Comparison of ENCODE assay signal across 12 cellular contexts in genomic region chr9:131475956-131476776, GRCh38. TPM values are rescaled to one million over a fixed set of nuclear protein-coding genes. Genes with fewer than 3 reads are reported as not detected.
DNase-seq lines count a peak whose midpoint lies in the region; ATAC-seq, FAIRE-seq and TF ChIP-seq lines count a peak whose summit lies in the region.
"Had no signal": no experiment of that assay in that cellular context is flagged by ENCODE, and none has a peak within 500 bp of the region (broad histone marks: within the 10 kb centered on the region; RNA-seq: fewer than 3 reads in every experiment).

No MANE protein-coding gene starts in this region.

- ATAC-seq in IMR-90 (ENCODE audit: low read depth): no peak
- ATAC-seq in HepG2: peak; percentile 54
- no peak for ATAC-seq in HG03432 (IDR thresholded peaks at IDR 0.05; ENCODE audit: unreplicated experiment)
- no peak for ATAC-seq in HG03175 (IDR thresholded peaks at IDR 0.05; ENCODE audit: unreplicated experiment)

- CTCF ChIA-PET in IMR-90 (lab: Yijun Ruan, JAX) (no interaction called here), HepG2 (lab: Yijun Ruan, JAX; ENCODE audit: low intra/inter-chr PET ratio, low total read pairs) (no interaction called here)

- no peak overlapping the region for H2BK15ac ChIP-seq in IMR-90 (ENCODE audit: low read depth, low read length)

- H3K27me3 ChIP-seq in IMR-90 (ENCODE audit: control insufficient read depth, insufficient read depth, low read length) (no peaks in the 10 kb centered on the region), HepG2 (ENCODE audit: control insufficient read depth in 1 of 2, insufficient read depth in 2 of 2, low read length in 2 of 2) (no peaks in the 10 kb centered on the region)

- no peak overlapping the region for H3K23ac ChIP-seq in IMR-90 (ENCODE audit: low read depth, low read length)

- H2BK20ac ChIP-seq in IMR-90 (ENCODE audit: low read depth, low read length): no peak overlapping the region

- H2BK120ac ChIP-seq in IMR-90 (ENCODE audit: low read depth, low read length): no peak overlapping the region

- 91% methylated on average over 22 of the region's 40 CpGs; no CpG with 5 or more reads in 1 of the 2 experiments for WGBS in IMR-90 (ENCODE audit: extremely low coverage in 2 of 2, insufficient read length in 1 of 2), 2 experiments
- 95% methylated on average over 27 of the region's 40 CpGs for WGBS in HepG2 (ENCODE audit: low lambda C conversion rate)

- no peak overlapping the region for H3K9ac ChIP-seq in IMR-90 (ENCODE audit: low read depth, low read length)
- H3K9ac ChIP-seq in HepG2 (ENCODE audit: insufficient read depth, low read depth, low read length): no peak overlapping the region

- no peak overlapping the region for H2AK9ac ChIP-seq in IMR-90 (replicated peaks; ENCODE audit: low read depth, low read length, poor library complexity)

- no peak overlapping the region for H3K56ac ChIP-seq in IMR-90 (ENCODE audit: extremely low read depth, insufficient read depth, low read length)

- no peak overlapping the region for H3K4me3 ChIP-seq in AG10803 (ENCODE audit: low read length)
- no peak overlapping the region for H3K4me3 ChIP-seq in IMR-90 (ENCODE audit: insufficient read depth, low read depth, low read length)
- H3K4me3 ChIP-seq in HepG2 (replicated peaks in 1 of 3; ENCODE audit: insufficient read depth in 1 of 3, low read depth in 2 of 3, low read length in 3 of 3): no peak overlapping the region

- no peak overlapping the region for H4K91ac ChIP-seq in IMR-90 (ENCODE audit: insufficient read depth, low read depth, low read length)

- H3K36me3 ChIP-seq in IMR-90 (ENCODE audit: control insufficient read depth, insufficient read depth, low read length): peaks cover 78% of the 10 kb centered on the region
- peaks cover 55 to 90% of the 10 kb centered on the region in 2 experiments for H3K36me3 ChIP-seq in HepG2 (replicated peaks in 1 of 2; ENCODE audit: control insufficient read depth in 1 of 2, insufficient read depth in 2 of 2, low read length in 2 of 2)

- H3K9me1 ChIP-seq in IMR-90 (ENCODE audit: insufficient read depth, low read length): no peaks in the 10 kb centered on the region

- POLR2A ChIA-PET in IMR-90 (lab: Charles Lee; ENCODE audit: unreplicated experiment) (no interaction called here), HepG2 (lab: Yijun Ruan, JAX) (no interaction called here)

- H3K9me3 ChIP-seq in IMR-90 (ENCODE audit: control insufficient read depth, insufficient read depth, low read length) (no peaks in the 10 kb centered on the region), HepG2 (ENCODE audit: low read length) (no peaks in the 10 kb centered on the region)

- no peak overlapping the region for H3K27ac ChIP-seq in IMR-90 (ENCODE audit: insufficient read depth, low read length)
- no peak overlapping the region for H3K27ac ChIP-seq in HepG2 (ENCODE audit: extremely low read length, insufficient read depth, low read length)
- H3K27ac ChIP-seq: HL-60 had no signal

- H4K5ac ChIP-seq in IMR-90 (ENCODE audit: low read depth, low read length): no peak overlapping the region

- no peak for FAIRE-seq in HepG2 (lab: Jason Lieb, UNC)

- DNase-seq in AG10803 (ENCODE audit: low read depth) (no peak), IMR-90 (no peak), cerebellum (ENCODE audit: low spot score) (peak; percentile 66), HepG2 (ENCODE audit: low spot score) (no peak), NCI-H2107 (lab: John Stamatoyannopoulos, UW) (no peak), HCEC 1CT (no peak)
- DNase-seq: COR-L47, hippocampal formation, NCI-H446 had no signal

- TF ChIP-seq RAD21 in IMR-90 (IDR thresholded peaks at IDR 0.05; ENCODE audit: low read length) (0 out of 2 replicates have a peak, but pooled peaks have one; percentile 15), HepG2 (CRISPR knock-in tag; IDR thresholded peaks at IDR 0.05) (no peak)

- H4K20me1 ChIP-seq in IMR-90 (ENCODE audit: insufficient read depth, low read length): peaks cover 64% of the 10 kb centered on the region
- H4K20me1 ChIP-seq in HepG2 (ENCODE audit: insufficient read depth, low read length): peaks cover 39% of the 10 kb centered on the region

- H2BK5ac ChIP-seq in IMR-90 (ENCODE audit: low read depth, low read length, poor library complexity, severe bottlenecking): no peak overlapping the region

- H2AFZ ChIP-seq in IMR-90 (replicated peaks; ENCODE audit: low read length, poor library complexity): no peak overlapping the region
- no peak overlapping the region for H2AFZ ChIP-seq in HepG2 (ENCODE audit: low read length)

- intact Hi-C loops in IMR-90 (cut with micrococcal nuclease): loop anchor here (5.0 to 10.0 kb wide), 2 partner anchors 79 to 331 kb away; no protein-coding TSS in a partner anchor
- intact Hi-C loops in HepG2 (cut with micrococcal nuclease; ENCODE audit: unreplicated experiment): no loop called here

- H3K4me2 ChIP-seq in IMR-90 (ENCODE audit: low read depth, low read length): no peak overlapping the region
- no peak overlapping the region for H3K4me2 ChIP-seq in HepG2 (ENCODE audit: low read depth, low read length)

- no peak overlapping the region for H3K14ac ChIP-seq in IMR-90 (replicated peaks; ENCODE audit: low read depth, low read length)

- BruUV-seq in IMR-90 (replicated peaks; lab: Mats Ljungman, UMichigan) (no TSS peak), HepG2 (replicated peaks; lab: Mats Ljungman, UMichigan) (no TSS peak)

- TF ChIP-seq POLR2A in IMR-90 (IDR thresholded peaks at IDR 0.05; ENCODE audit: low read depth, low read length) (no peak), HepG2 (IDR thresholded peaks at IDR 0.05; ENCODE audit: insufficient read depth in 1 of 2, low read depth in 2 of 2, low read length in 2 of 2) (no peak)

- dilution Hi-C loops in IMR-90 (cut with HindIII; ENCODE audit: low sequenced_read_pairs, unreplicated experiment): no loop called here

- no peaks in the 10 kb centered on the region for H3K4me1 ChIP-seq in IMR-90 (ENCODE audit: control insufficient read depth, insufficient read depth, low read length)
- H3K4me1 ChIP-seq in HepG2 (ENCODE audit: insufficient read depth, low read length): peaks cover 15% of the 10 kb centered on the region

- peak; percentile 31 for TF ChIP-seq CTCF in AG10803 (conservative IDR thresholded peaks at IDR 0.05; ENCODE audit: low read length)
- peak; percentile 20; the same call in 1 of the 2 replicates for TF ChIP-seq CTCF in IMR-90 (conservative IDR thresholded peaks at IDR 0.05; ENCODE audit: low read depth, low read length)
- TF ChIP-seq CTCF in HepG2 (CRISPR knock-in tag; IDR thresholded peaks at IDR 0.05): peak; percentile 56

- in situ Hi-C loops in IMR-90 (cut with MboI; ENCODE audit: low sequenced_read_pairs) (no loop called here), HepG2 (cut with HindIII; ENCODE audit: extremely low pct_ligation_motif_present, low pct_unique_long_range_greater_than_20kb) (loop anchor here (5.0 kb wide), 1 partner anchor 109 kb away; no protein-coding TSS in a partner anchor)

- no peak overlapping the region for H3K18ac ChIP-seq in IMR-90 (ENCODE audit: low read depth, low read length)

- no peak overlapping the region for H4K8ac ChIP-seq in IMR-90 (ENCODE audit: low read depth in 2 of 2, low read length in 2 of 2)

- H3K79me1 ChIP-seq in IMR-90 (ENCODE audit: low read depth in 1 of 2, low read length in 2 of 2): peaks cover 32 to 39% of the 10 kb centered on the region in 2 experiments

- no peak for TF ChIP-seq EP300 in HepG2 (IDR thresholded peaks at IDR 0.05; ENCODE audit: low read depth in 2 of 2, low read length in 2 of 2)
- no peak for TF ChIP-seq EP300 in HepG2 (CRISPR knock-in tag; IDR thresholded peaks at IDR 0.05; ENCODE audit: borderline replicate concordance)

- no peak overlapping the region for H2AK5ac ChIP-seq in IMR-90 (ENCODE audit: low read depth, low read length)

- no peak overlapping the region for H3K4ac ChIP-seq in IMR-90 (ENCODE audit: low read depth, low read length)

- no peaks in the 10 kb centered on the region for H3K79me2 ChIP-seq in HepG2 (ENCODE audit: insufficient read depth, low read length)

RNA-seq across cellular contexts. Expression of gene POMT1, which starts 26.6 kb away (rescaled TPM):
- total RNA-seq in IMR-90 (2012; rRNA removed): 24.2 and 25.0 TPM in 2 replicates
- 34.7 and 36.5 TPM in 2 replicates for polyA plus RNA-seq in IMR-90 (2012; rRNA removed)
- 19.9 and 26.6 TPM in 2 replicates for polyA plus RNA-seq in IMR-90 (2012; cell fraction: cytosol; rRNA removed)
- polyA plus RNA-seq in IMR-90 (2012; cell fraction: nucleus; rRNA removed; ENCODE audit: low replicate concordance): 182 and 232 TPM in 2 replicates
- total RNA-seq in cerebellum: 51.0 TPM
- 6.3 and 21.6 TPM in 2 replicates for total RNA-seq in HepG2 (2016; rRNA removed; fragmentation: Illumina TruSeq; extraction: Trizol)
- 5.0 and 6.5 TPM in 2 replicates for total RNA-seq in HepG2 (2016; cell fraction: cytosol; rRNA removed; fragmentation: Illumina TruSeq; extraction: Trizol; ENCODE audit: low read depth)
- total RNA-seq in HepG2 (2016; cell fraction: insoluble cytoplasmic fraction; rRNA removed; fragmentation: Illumina TruSeq; extraction: Trizol): 5.8 and 22.8 TPM in 2 replicates
- total RNA-seq in HepG2 (2016; cell fraction: membrane; rRNA removed; fragmentation: Illumina TruSeq; extraction: Trizol): 5.6 and 5.9 TPM in 2 replicates
- total RNA-seq in HepG2 (2016; cell fraction: nucleus; rRNA removed; fragmentation: Illumina TruSeq; extraction: Trizol): 28.2 and 33.1 TPM in 2 replicates
- 22.7 and 27.1 TPM in 2 replicates for polyA plus RNA-seq in HepG2 (2011; rRNA removed)
- polyA plus RNA-seq in HepG2 (2011; cell fraction: cytosol; rRNA removed): 9.8 and 11.4 TPM in 2 replicates
- 211 and 287 TPM in 2 replicates for polyA plus RNA-seq in HepG2 (2011; cell fraction: nucleus; rRNA removed)
- 17.9 and 24.4 TPM in 2 replicates for polyA plus RNA-seq in HepG2 (2012)
- 1.9 and 2.4 TPM in 2 replicates for polyA plus RNA-seq in HepG2 (2016; cell fraction: cytosol; fragmentation: Illumina TruSeq; extraction: Trizol; ENCODE audit: low read depth)
- polyA plus RNA-seq in HepG2 (2016; cell fraction: insoluble cytoplasmic fraction; fragmentation: Illumina TruSeq; extraction: Trizol; ENCODE audit: low read depth): 5.5 and 6.3 TPM in 2 replicates
- polyA plus RNA-seq in HepG2 (2016; cell fraction: membrane; fragmentation: Illumina TruSeq; extraction: Trizol; ENCODE audit: low read depth): 2.9 and 3.8 TPM in 2 replicates
- 70.0 and 76.8 TPM in 2 replicates for polyA plus RNA-seq in HepG2 (2016; cell fraction: nucleus; fragmentation: Illumina TruSeq; extraction: Trizol; ENCODE audit: insufficient read depth, low read depth)
- 18.6 and 32.0 TPM in 2 replicates for polyA minus RNA-seq in HepG2 (2011; rRNA and poly(A)+ RNA removed; ENCODE audit: low replicate concordance)
- polyA minus RNA-seq in HepG2 (2011; cell fraction: cytosol; rRNA and poly(A)+ RNA removed): 4.6 and 4.7 TPM in 2 replicates
- polyA minus RNA-seq in HepG2 (2011; cell fraction: nucleus; rRNA and poly(A)+ RNA removed): 15.3 and 23.9 TPM in 2 replicates

RNA-seq across cellular contexts. Expression of gene UCK1, which starts 54.9 kb away (rescaled TPM):
- total RNA-seq in IMR-90 (2012; rRNA removed) (16.9 and 17.9 TPM in 2 replicates), cerebellum (14.9 TPM), HepG2 (2016; rRNA removed; fragmentation: Illumina TruSeq; extraction: Trizol) (24.1 and 25.3 TPM in 2 replicates)
- polyA plus RNA-seq in IMR-90 (2012; rRNA removed) (21.4 and 22.5 TPM in 2 replicates), HepG2 (2011; rRNA removed) (11.0 and 15.3 TPM in 2 replicates)
- polyA plus RNA-seq in IMR-90 (2012; cell fraction: cytosol; rRNA removed): 18.6 and 21.7 TPM in 2 replicates
- polyA plus RNA-seq in IMR-90 (2012; cell fraction: nucleus; rRNA removed; ENCODE audit: low replicate concordance): 27.1 and 45.1 TPM in 2 replicates
- total RNA-seq in HepG2 (2016; cell fraction: cytosol; rRNA removed; fragmentation: Illumina TruSeq; extraction: Trizol; ENCODE audit: low read depth): 15.3 and 19.7 TPM in 2 replicates
- 23.3 and 24.1 TPM in 2 replicates for total RNA-seq in HepG2 (2016; cell fraction: insoluble cytoplasmic fraction; rRNA removed; fragmentation: Illumina TruSeq; extraction: Trizol)
- total RNA-seq in HepG2 (2016; cell fraction: membrane; rRNA removed; fragmentation: Illumina TruSeq; extraction: Trizol): 33.2 and 36.4 TPM in 2 replicates
- 15.4 and 16.5 TPM in 2 replicates for total RNA-seq in HepG2 (2016; cell fraction: nucleus; rRNA removed; fragmentation: Illumina TruSeq; extraction: Trizol)
- polyA plus RNA-seq in HepG2 (2011; cell fraction: cytosol; rRNA removed): 14.5 and 15.9 TPM in 2 replicates
- 23.4 and 24.9 TPM in 2 replicates for polyA plus RNA-seq in HepG2 (2011; cell fraction: nucleus; rRNA removed)
- 12.9 and 14.6 TPM in 2 replicates for polyA plus RNA-seq in HepG2 (2012)
- 19.2 and 25.0 TPM in 2 replicates for polyA plus RNA-seq in HepG2 (2016; cell fraction: cytosol; fragmentation: Illumina TruSeq; extraction: Trizol; ENCODE audit: low read depth)
- polyA plus RNA-seq in HepG2 (2016; cell fraction: insoluble cytoplasmic fraction; fragmentation: Illumina TruSeq; extraction: Trizol; ENCODE audit: low read depth): 27.5 and 27.7 TPM in 2 replicates
- polyA plus RNA-seq in HepG2 (2016; cell fraction: membrane; fragmentation: Illumina TruSeq; extraction: Trizol; ENCODE audit: low read depth): 32.5 and 35.5 TPM in 2 replicates
- 32.5 and 35.4 TPM in 2 replicates for polyA plus RNA-seq in HepG2 (2016; cell fraction: nucleus; fragmentation: Illumina TruSeq; extraction: Trizol; ENCODE audit: insufficient read depth, low read depth)
- polyA minus RNA-seq in HepG2 (2011; rRNA and poly(A)+ RNA removed; ENCODE audit: low replicate concordance): 11.4 and 48.7 TPM in 2 replicates
- polyA minus RNA-seq in HepG2 (2011; cell fraction: cytosol; rRNA and poly(A)+ RNA removed): 6.5 and 6.8 TPM in 2 replicates
- polyA minus RNA-seq in HepG2 (2011; cell fraction: nucleus; rRNA and poly(A)+ RNA removed): 8.3 and 8.5 TPM in 2 replicates
